Comparison of ENCODE assay signal across 27 cellular contexts in the genomic region with DNA sequence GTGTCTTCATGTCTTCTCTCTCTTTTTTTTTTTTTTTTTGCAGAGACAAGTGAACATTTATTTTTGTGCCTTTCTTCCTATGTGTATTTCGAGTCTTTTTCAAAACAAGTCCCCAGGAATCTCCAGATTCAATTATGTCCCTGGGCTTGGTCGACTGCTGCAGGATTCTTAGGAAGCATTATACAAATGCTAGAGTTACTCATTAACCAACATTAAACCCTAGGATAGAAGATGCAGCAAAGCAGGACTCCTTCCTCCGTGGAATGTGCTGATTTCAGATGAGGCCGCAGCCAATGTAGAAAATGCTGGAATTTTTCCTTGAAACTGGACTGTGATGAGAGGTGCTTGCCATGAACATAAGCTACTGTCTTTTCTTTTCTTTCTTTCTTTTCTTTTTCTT.
"Had no signal": no experiment of that assay in that cellular context is flagged by ENCODE, and none has a peak within 500 bp of the region (broad histone marks: within the 10 kb centered on the region; RNA-seq: fewer than 3 reads in every experiment).

No MANE protein-coding gene starts in this region.

- H3K27me3 ChIP-seq: esophagus muscularis mucosa, foreskin keratinocyte, left lung, right lobe of liver, stomach, thyroid gland, upper lobe of right lung had no signal

- H3K4me3 Mint-ChIP-seq: activated CD4-positive, alpha-beta memory T cell treated with anti-CD3 and anti-CD28 coated beads for 36 hours; activated CD4-positive, alpha-beta T cell treated with anti-CD3 and anti-CD28 coated beads, Interleukin-2, amount 10 ng/mL, durations not matched to agents 24 days and 14 days; activated naive CD4-positive, alpha-beta T cell treated with anti-CD3 and anti-CD28 coated beads, Interleukin-2, amount 10 ng/mL, durations not matched to agents 7 days and 5 days; activated naive CD8-positive, alpha-beta T cell treated with anti-CD3 and anti-CD28 coated beads, Interleukin-2, amount 10 ng/mL, durations not matched to agents 7 days and 5 days; activated T-cell treated with anti-CD3 and anti-CD28 coated beads, Interleukin-2, amount 50 U/mL, for 24 hours; natural killer cell treated with Interleukin-12 subunit alpha and Interleukin-12 subunit beta and Interleukin-15 and Interleukin-18, amount 100 ng/mL, for 72 hours; T-helper 17 cell had no signal

- FAIRE-seq: astrocyte, keratinocyte had no signal

- H3K9me3 ChIP-seq: esophagus muscularis mucosa, left lung, lower lobe of right lung, mucosa of descending colon, right lobe of liver, stomach, thyroid gland, upper lobe of right lung had no signal

- H3K27ac Mint-ChIP-seq: activated CD4-positive, alpha-beta memory T cell treated with anti-CD3 and anti-CD28 coated beads for 36 hours; activated CD4-positive, alpha-beta T cell treated with anti-CD3 and anti-CD28 coated beads, Interleukin-2, amount 10 ng/mL, durations not matched to agents 24 days and 14 days; activated naive CD4-positive, alpha-beta T cell treated with anti-CD3 and anti-CD28 coated beads, Interleukin-2, amount 10 ng/mL, durations not matched to agents 7 days and 5 days; activated naive CD8-positive, alpha-beta T cell treated with anti-CD3 and anti-CD28 coated beads, Interleukin-2, amount 10 ng/mL, durations not matched to agents 7 days and 5 days; activated T-cell treated with anti-CD3 and anti-CD28 coated beads, Interleukin-2, amount 50 U/mL, for 24 hours; natural killer cell treated with Interleukin-12 subunit alpha and Interleukin-12 subunit beta and Interleukin-15 and Interleukin-18, amount 100 ng/mL, for 72 hours; T-helper 17 cell had no signal

- H3K36me3 Mint-ChIP-seq: natural killer cell treated with Interleukin-12 subunit alpha and Interleukin-12 subunit beta and Interleukin-15 and Interleukin-18, amount 100 ng/mL, for 72 hours had no signal

- H3K36me3 ChIP-seq: esophagus muscularis mucosa, left lung, lower lobe of right lung, right lobe of liver, stomach, thyroid gland, upper lobe of right lung had no signal

- H3K4me1 ChIP-seq: foreskin keratinocyte, lower lobe of right lung, right lobe of liver, thyroid gland had no signal

- H3K27ac ChIP-seq: esophagus muscularis mucosa, foreskin keratinocyte, left lung, lower lobe of right lung, right lobe of liver, stomach, thyroid gland, upper lobe of right lung had no signal

- H3K9me3 Mint-ChIP-seq: activated CD4-positive, alpha-beta memory T cell treated with anti-CD3 and anti-CD28 coated beads for 36 hours; activated CD4-positive, alpha-beta T cell treated with anti-CD3 and anti-CD28 coated beads, Interleukin-2, amount 10 ng/mL, durations not matched to agents 24 days and 14 days; activated naive CD4-positive, alpha-beta T cell treated with anti-CD3 and anti-CD28 coated beads, Interleukin-2, amount 10 ng/mL, durations not matched to agents 7 days and 5 days; activated naive CD8-positive, alpha-beta T cell treated with anti-CD3 and anti-CD28 coated beads, Interleukin-2, amount 10 ng/mL, durations not matched to agents 7 days and 5 days; activated T-cell treated with anti-CD3 and anti-CD28 coated beads, Interleukin-2, amount 50 U/mL, for 24 hours; natural killer cell treated with Interleukin-12 subunit alpha and Interleukin-12 subunit beta and Interleukin-15 and Interleukin-18, amount 100 ng/mL, for 72 hours had no signal

- H3K4me3 ChIP-seq: esophagus muscularis mucosa, left lung, lower lobe of right lung, mucosa of descending colon, right lobe of liver, stomach, thyroid gland, upper lobe of right lung had no signal

- DNase-seq: activated CD4-positive, alpha-beta memory T cell treated with anti-CD3 and anti-CD28 coated beads for 36 hours; activated CD4-positive, alpha-beta T cell treated with anti-CD3 and anti-CD28 coated beads, Interleukin-2, amount 10 ng/mL, durations not matched to agents 24 days and 14 days; activated CD4-positive, CD25-positive, alpha-beta regulatory T cell treated with anti-CD3 and anti-CD28 coated beads, Interleukin-2, amount 50 U/mL, for 72 hours; activated CD8-positive, alpha-beta memory T cell treated with anti-CD3 and anti-CD28 coated beads, Interleukin-2, amount 50 U/mL, for 4 hours; activated gamma-delta T cell; activated naive CD4-positive, alpha-beta T cell treated with anti-CD3 and anti-CD28 coated beads, Interleukin-2, amount 10 ng/mL, durations not matched to agents 7 days and 5 days; activated naive CD8-positive, alpha-beta T cell treated with anti-CD3 and anti-CD28 coated beads, Interleukin-2, amount 10 ng/mL, durations not matched to agents 7 days and 5 days; activated T-cell treated with anti-CD3 and anti-CD28 coated beads, Interleukin-2, amount 50 U/mL, for 24 hours; caudate nucleus; foreskin keratinocyte; left lung; lower lobe of right lung; mesendoderm; mucosa of descending colon; posterior cingulate gyrus; right lobe of liver; stimulated activated CD4-positive, alpha-beta T cell treated with anti-CD3 and anti-CD28 coated beads, Interleukin-12 subunit alpha, Interleukin-12 subunit beta, amount 100 ng/mL, for 4 hours; stimulated activated CD4-positive, alpha-beta T cell treated with anti-CD3 and anti-CD28 coated beads, Interleukin-4, amount 100 ng/mL, for 1 hour; stomach; T-helper 17 cell; T1000; thyroid gland; upper lobe of right lung had no signal

- H3K27me3 Mint-ChIP-seq: activated CD4-positive, alpha-beta memory T cell treated with anti-CD3 and anti-CD28 coated beads for 36 hours; activated CD4-positive, alpha-beta T cell treated with anti-CD3 and anti-CD28 coated beads, Interleukin-2, amount 10 ng/mL, durations not matched to agents 24 days and 14 days; activated naive CD8-positive, alpha-beta T cell treated with anti-CD3 and anti-CD28 coated beads, Interleukin-2, amount 10 ng/mL, durations not matched to agents 7 days and 5 days; T-helper 17 cell had no signal
